Comparison of ENCODE assay signal across 6 cellular contexts in genomic region chr7:66323114-66323513, GRCh38.
"Had no signal": no experiment of that assay in that cellular context is flagged by ENCODE, and none has a peak within 500 bp of the region (broad histone marks: within the 10 kb centered on the region; RNA-seq: fewer than 3 reads in every experiment).

No MANE protein-coding gene starts in this region.

- H3K36me3 Mint-ChIP-seq: IgD-negative memory B cell had no signal

- H3K27me3 Mint-ChIP-seq: IgD-negative memory B cell had no signal

- H3K9ac ChIP-seq: KMS-11 had no signal

- H3K4me3 Mint-ChIP-seq: IgD-negative memory B cell had no signal

- H3K27ac ChIP-seq: KMS-11 had no signal

- H3K4me2 ChIP-seq: KMS-11 had no signal

- DNase-seq: GOT3, H7, HCEC 1CT, KBM-7 had no signal
